Comparison of ENCODE assay signal across 1 cellular context in genomic region chrX:118495061-118495921, GRCh38.
TF ChIP-seq lines count a peak whose summit lies in the region.

TSS of gene DOCK11 (plus strand) at chrX:118495815. CDS start at chrX:118495972, 157 bp downstream.

TF ChIP-seq in SK-N-SH, 30 proteins besides CTCF, POLR2A, EP300 and RAD21 (continued from another document):
- TF ChIP-seq REST (IDR thresholded peaks at IDR 0.05; ENCODE audit: low read depth, low read length) (no peak), TCF12 (IDR thresholded peaks at IDR 0.05) (no peak), RFX5 (IDR thresholded peaks at IDR 0.05; ENCODE audit: low read length) (no peak), USF2 (IDR thresholded peaks at IDR 0.05; ENCODE audit: borderline replicate concordance, low read depth, low read length) (no peak), SIN3A (IDR thresholded peaks at IDR 0.05; ENCODE audit: borderline replicate concordance, low read depth, low read length) (peak; percentile 55; the same call in 1 of the 2 replicates), TAF1 (IDR thresholded peaks at IDR 0.05; ENCODE audit: borderline replicate concordance, low read depth, low read length) (no peak), CHD2 (IDR thresholded peaks at IDR 0.05; ENCODE audit: low read length, partially characterized antibody) (peak; percentile 24), JUND (IDR thresholded peaks at IDR 0.05) (no peak), POLR2AphosphoS5 (IDR thresholded peaks at IDR 0.05; ENCODE audit: low read depth, low read length) (no peak), NRF1 (IDR thresholded peaks at IDR 0.05; ENCODE audit: low read depth, low read length) (no peak), SMC3 (IDR thresholded peaks at IDR 0.05; ENCODE audit: low read depth, low read length) (no peak), RXRA (IDR thresholded peaks at IDR 0.05; ENCODE audit: borderline replicate concordance, low read depth) (no peak), MXI1 (IDR thresholded peaks at IDR 0.05; ENCODE audit: low read depth, low read length) (peak; percentile 19; the same call in 1 of the 2 replicates), PBX3 (IDR thresholded peaks at IDR 0.05) (no peak), TEAD4 (IDR thresholded peaks at IDR 0.05; ENCODE audit: borderline replicate concordance, insufficient read depth) (no peak), FOXM1 (IDR thresholded peaks at IDR 0.05; ENCODE audit: low read depth) (no peak), FOXJ3 (CRISPR knock-in tag; IDR thresholded peaks at IDR 0.05) (no peak), USF1 (IDR thresholded peaks at IDR 0.05; ENCODE audit: borderline replicate concordance, low read depth) (peak; percentile 73), MAX (IDR thresholded peaks at IDR 0.05; ENCODE audit: low read depth) (peak; percentile 65; the same call in 1 of the 2 replicates), NFIC (IDR thresholded peaks at IDR 0.05; ENCODE audit: borderline replicate concordance) (no peak)
